Comparison of ENCODE assay signal across 28 cellular contexts in the genomic region with DNA sequence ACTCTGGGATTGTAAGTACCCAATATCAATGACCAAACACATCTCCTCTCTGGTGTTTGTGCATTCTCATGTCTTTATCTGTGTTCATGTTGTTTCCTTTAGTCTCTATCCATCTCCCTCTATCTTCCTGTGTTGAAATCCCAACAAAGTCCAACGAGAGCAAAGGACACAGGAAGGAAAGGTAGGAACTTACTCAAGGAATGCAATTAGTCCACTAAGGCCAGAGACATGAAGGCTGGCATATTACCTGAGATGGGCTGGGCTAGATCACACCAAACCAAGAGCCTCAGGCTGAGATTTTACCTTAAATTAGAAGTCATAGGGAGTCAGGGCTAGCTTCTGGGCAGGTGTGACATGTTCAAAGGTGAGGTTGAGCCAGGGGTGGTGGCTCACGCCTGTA.
"Had no signal": no experiment of that assay in that cellular context is flagged by ENCODE, and none has a peak within 500 bp of the region (broad histone marks: within the 10 kb centered on the region; RNA-seq: fewer than 3 reads in every experiment).

No MANE protein-coding gene starts in this region.

- H3K4me3 ChIP-seq: ascending aorta, cardiac muscle cell had no signal

- ATAC-seq: activated CD4-positive, alpha-beta T cell treated with anti-CD3 and anti-CD28 coated beads for 36 hours; activated CD4-positive, CD25-positive, alpha-beta regulatory T cell treated with anti-CD3 and anti-CD28 coated beads, Interleukin-2, amount 50 U/mL, for 24 hours; activated CD8-positive, alpha-beta T cell treated with anti-CD3 and anti-CD28 coated beads, Interleukin-2, amount 10 ng/mL, durations not matched to agents 7 days and 5 days; PC-3; WTC11 had no signal

- FAIRE-seq: RCC 7860 had no signal

- H3K27me3 ChIP-seq: ascending aorta, cardiac muscle cell had no signal

- H3K9me3 ChIP-seq: ascending aorta had no signal

- H3K4me2 ChIP-seq: KMS-11 had no signal

- H3K9ac ChIP-seq: KMS-11 had no signal

- H3K27ac ChIP-seq: ascending aorta, cardiac muscle cell, KMS-11 had no signal

- DNase-seq: activated CD4-positive, alpha-beta T cell treated with anti-CD3 and anti-CD28 coated beads for 36 hours; activated CD4-positive, alpha-beta T cell treated with anti-CD3 and anti-CD28 coated beads, Interleukin-2, amount 10 ng/mL, durations not matched to agents 7 days and 5 days; activated CD4-positive, alpha-beta T cell treated with anti-CD3 and anti-CD28 coated beads, Interleukin-2, amount 50 U/mL, for 48 hours; activated CD8-positive, alpha-beta T cell treated with anti-CD3 and anti-CD28 coated beads, Interleukin-2, amount 10 ng/mL, durations not matched to agents 7 days and 5 days; activated gamma-delta T cell; activated naive CD4-positive, alpha-beta T cell treated with Interleukin-2 at 50 U/mL for 16 hours; activated naive CD8-positive, alpha-beta T cell treated with anti-CD3 and anti-CD28 coated beads, Interleukin-2, amount 10 ng/mL, durations not matched to agents 7 days and 5 days; activated T-cell treated with anti-CD3 and anti-CD28 coated beads, Interleukin-2, amount 50 U/mL, for 24 hours; amygdala; MM.1S; MV-4-11; NCI-H1092 treated with DMSO at 0.1 percent for 48 hours; NCI-H1417; NCI-H187 treated with DMSO at 0.1 percent for 48 hours; NCI-H2081; NCI-H2171 treated with DMSO at 0.1 percent for 48 hours; NCI-H2227 treated with DMSO at 0.1 percent for 48 hours; NCI-H446 treated with DMSO at 0.1 percent for 48 hours; NCI-H524; NCI-H69; PC-3; Right ventricle myocardium superior had no signal

- H3K36me3 ChIP-seq: ascending aorta, cardiac muscle cell had no signal
